In the genomic region with DNA sequence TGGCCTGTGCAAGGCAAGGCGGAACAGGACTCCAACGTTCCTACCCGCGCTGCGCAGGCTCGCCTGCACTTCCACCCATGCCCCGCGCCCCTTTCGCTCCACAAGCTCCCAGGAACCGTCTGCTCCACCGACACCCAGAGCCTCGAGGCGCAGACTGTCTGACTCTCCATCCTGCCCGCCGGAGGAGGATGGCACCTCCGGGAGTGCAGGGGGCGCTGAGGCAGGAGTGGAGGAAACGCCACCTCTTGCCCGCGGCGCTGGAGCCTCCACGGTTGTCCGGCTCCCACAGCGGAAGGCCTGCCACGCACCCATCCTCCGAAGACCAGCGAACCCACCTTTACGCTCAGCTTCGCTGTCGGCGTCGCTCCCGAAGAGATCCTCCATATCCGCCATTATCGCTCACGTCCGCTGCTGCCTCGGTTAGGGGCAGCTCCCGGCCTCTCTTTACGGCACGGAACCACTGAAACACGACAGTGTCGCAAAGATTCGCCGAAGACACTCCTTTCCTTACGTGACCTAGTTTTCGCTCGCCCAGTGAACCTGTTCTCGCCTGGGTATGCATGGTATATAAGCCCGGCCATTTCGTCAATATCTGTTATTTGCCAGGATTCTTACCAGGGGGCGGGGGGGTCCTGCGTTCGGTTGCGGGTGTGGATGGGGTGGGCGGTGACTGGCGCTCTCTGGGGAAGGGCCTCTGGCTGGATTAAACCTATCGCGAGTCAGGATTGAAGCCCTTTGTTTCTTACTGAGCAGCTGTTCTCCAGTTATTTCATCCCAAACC, we compare ENCODE assay signal across 8 cellular contexts. TPM values are rescaled to one million over a fixed set of nuclear protein-coding genes. Genes with fewer than 3 reads are reported as not detected.
A peak's percentile ranks its signal among the peaks of the same experiment; 100 is the strongest.
DNase-seq lines count a peak whose midpoint lies in the region; ATAC-seq and TF ChIP-seq lines count a peak whose summit lies in the region.

A gene (minus strand): TSS at position 426 of the 781 bp plus-strand sequence. CDS start 33 bp downstream, at position 393.

- H4K91ac ChIP-seq in IMR-90 (ENCODE audit: insufficient read depth, low read depth, low read length), result peak within 1 kb of the TSS; percentile 70; the same call in 1 of the 2 replicates

- H3K36me3 ChIP-seq in IMR-90 (ENCODE audit: control insufficient read depth, insufficient read depth, low read length), result no peaks in the 10 kb centered on the region
- H3K36me3 ChIP-seq in OCI-LY7 (ENCODE audit: insufficient read depth, low read length), result peaks cover 23% of the 10 kb centered on the region
- no peaks in the 10 kb centered on the region for H3K36me3 ChIP-seq in mucosa of rectum (ENCODE audit: control insufficient read depth in 2 of 2, insufficient read depth in 2 of 2, low read length in 2 of 2)

- H3K27ac ChIP-seq in IMR-90 (ENCODE audit: insufficient read depth, low read length) (peak within 1 kb of the TSS; percentile 91), OCI-LY7 (ENCODE audit: low read depth, low read length, poor library complexity, severe bottlenecking) (peak within 1 kb of the TSS; percentile 69), mucosa of rectum (ENCODE audit: low read depth in 2 of 2, low read length in 2 of 2) (peak within 1 kb of the TSS; percentile 89)

- TF ChIP-seq RAD21 in IMR-90 (IDR thresholded peaks at IDR 0.05; ENCODE audit: low read length), result peak; percentile 0; the same call in 1 of the 2 replicates

- H2AK5ac ChIP-seq in IMR-90 (ENCODE audit: low read depth, low read length), result peak within 1 kb of the TSS; percentile 5; the same call in 1 of the 2 replicates

- peak within 1 kb of the TSS; percentile 67 for H2AK9ac ChIP-seq in IMR-90 (replicated peaks; ENCODE audit: low read depth, low read length, poor library complexity)

- BruUV-seq in IMR-90 (replicated peaks; lab: Mats Ljungman, UMichigan), result TSS peak; percentile 41
- TSS peak; percentile 90 for BruUV-seq in OCI-LY7 (replicated peaks; lab: Mats Ljungman, UMichigan)

- WGBS in IMR-90 (ENCODE audit: extremely low coverage in 2 of 2, insufficient read length in 1 of 2), 2 experiments, result 0% methylated on average over 38 of the region's 59 CpGs; no CpG with 5 or more reads in 1 of the 2 experiments

- H3K4me1 ChIP-seq in IMR-90 (ENCODE audit: control insufficient read depth, insufficient read depth, low read length), result 0 out of 2 replicates have a peak, but pooled peaks cover 2% of the 10 kb centered on the region
- H3K4me1 ChIP-seq in OCI-LY7 (ENCODE audit: insufficient read depth, low read length, poor library complexity, severe bottlenecking), result peaks cover 11% of the 10 kb centered on the region
- H3K4me1 ChIP-seq in mucosa of rectum (ENCODE audit: control insufficient read depth in 2 of 2, insufficient read depth in 2 of 2, low read length in 2 of 2), result peaks cover 9 to 10% of the 10 kb centered on the region in 2 donors

- H3K4ac ChIP-seq in IMR-90 (ENCODE audit: low read depth, low read length), result peak within 1 kb of the TSS; percentile 91

- H3K56ac ChIP-seq in IMR-90 (ENCODE audit: extremely low read depth, insufficient read depth, low read length), result peak within 1 kb of the TSS; percentile 58

- DNase-seq in DMS153 (lab: John Stamatoyannopoulos, UW) (peak; percentile 80), IMR-90 (peak; percentile 98), OCI-LY7 (ENCODE audit: low spot score) (peak; percentile 99), activated T-cell treated with anti-CD3 and anti-CD28 coated beads for 24 hours (ENCODE audit: low read depth) (peak; percentile 86), epithelial cell of proximal tubule (ENCODE audit: low read depth) (peak; percentile 89)
- DNase-seq in stimulated activated CD8-positive, alpha-beta memory T cell treated with anti-CD3 and anti-CD28 coated beads, Interleukin-4, amount 100 ng/mL, for 48 hours, result peak; percentile 89

- H3K9me1 ChIP-seq in IMR-90 (ENCODE audit: insufficient read depth, low read length), result peaks cover 3% of the 10 kb centered on the region; the same call in 1 of the 2 replicates

- H2AFZ ChIP-seq in IMR-90 (replicated peaks; ENCODE audit: low read length, poor library complexity) (peak within 1 kb of the TSS; percentile 93), OCI-LY7 (ENCODE audit: low read length) (peak within 1 kb of the TSS; percentile 81)

- H3K9me2 ChIP-seq in OCI-LY7 (ENCODE audit: insufficient read depth, low read length), result no peaks in the 10 kb centered on the region

- peak within 1 kb of the TSS; percentile 80 for H3K18ac ChIP-seq in IMR-90 (ENCODE audit: low read depth, low read length)

- H2BK120ac ChIP-seq in IMR-90 (ENCODE audit: low read depth, low read length), result peak within 1 kb of the TSS; percentile 73

- H3K4me3 ChIP-seq in IMR-90 (ENCODE audit: insufficient read depth, low read depth, low read length), result peak within 1 kb of the TSS; percentile 73
- H3K4me3 ChIP-seq in OCI-LY7 (ENCODE audit: low read depth, low read length, poor library complexity, severe bottlenecking), result peak within 1 kb of the TSS; percentile 89
- peak within 1 kb of the TSS; percentile 95 for H3K4me3 ChIP-seq in epithelial cell of proximal tubule (ENCODE audit: low read depth, low read length)
- peak within 1 kb of the TSS; percentile 88 to 89 for H3K4me3 ChIP-seq in mucosa of rectum (ENCODE audit: low read length in 2 of 2)

- dilution Hi-C loops in IMR-90 (cut with HindIII; ENCODE audit: low sequenced_read_pairs, unreplicated experiment), result no loop called here

- peak within 1 kb of the TSS; percentile 66 to 98 for H4K8ac ChIP-seq in IMR-90 (ENCODE audit: low read depth in 2 of 2, low read length in 2 of 2)

- no peaks in the 10 kb centered on the region for H3K27me3 ChIP-seq in IMR-90 (ENCODE audit: control insufficient read depth, insufficient read depth, low read length)
- no peaks in the 10 kb centered on the region for H3K27me3 ChIP-seq in mucosa of rectum (ENCODE audit: control insufficient read depth in 2 of 2, insufficient read depth in 2 of 2, low read length in 2 of 2)

- peak; percentile 86 for TF ChIP-seq POLR2A in IMR-90 (IDR thresholded peaks at IDR 0.05; ENCODE audit: low read depth, low read length)

- H3K9me3 ChIP-seq in IMR-90 (ENCODE audit: control insufficient read depth, insufficient read depth, low read length) (no peaks in the 10 kb centered on the region), OCI-LY7 (ENCODE audit: low read length) (peaks cover 12% of the 10 kb centered on the region; the same call in 1 of the 2 replicates), mucosa of rectum (ENCODE audit: control insufficient read depth in 2 of 2, low read length in 2 of 2) (no peaks in the 10 kb centered on the region)

- H3K9ac ChIP-seq in IMR-90 (ENCODE audit: low read depth, low read length), result peak within 1 kb of the TSS; percentile 89
- peak within 1 kb of the TSS; percentile 78 to 94 for H3K9ac ChIP-seq in mucosa of rectum (ENCODE audit: low read depth in 1 of 2, low read length in 2 of 2)

- TF ChIP-seq CTCF in IMR-90 (conservative IDR thresholded peaks at IDR 0.05; ENCODE audit: low read depth, low read length) (peak; percentile 38), OCI-LY7 (conservative IDR thresholded peaks at IDR 0.05; ENCODE audit: low read length) (peak; percentile 69), epithelial cell of proximal tubule (conservative IDR thresholded peaks at IDR 0.05; ENCODE audit: low read depth, low read length) (peak; percentile 36)

- peak within 1 kb of the TSS; percentile 70 for H4K5ac ChIP-seq in IMR-90 (ENCODE audit: low read depth, low read length)

- H2BK20ac ChIP-seq in IMR-90 (ENCODE audit: low read depth, low read length), result peak within 1 kb of the TSS; percentile 47; the same call in 1 of the 2 replicates

- peaks cover 14 to 47% of the 10 kb centered on the region in 2 experiments for H3K79me1 ChIP-seq in IMR-90 (ENCODE audit: low read depth in 1 of 2, low read length in 2 of 2)

- peak within 1 kb of the TSS; percentile 97 for H3K14ac ChIP-seq in IMR-90 (replicated peaks; ENCODE audit: low read depth, low read length)

- in situ Hi-C loops in IMR-90 (cut with MboI; ENCODE audit: low sequenced_read_pairs), result loop anchor here (10.0 kb wide), 1 partner anchor 243 kb away; no protein-coding TSS in a partner anchor

- ATAC-seq in GM21528 (IDR thresholded peaks at IDR 0.05; ENCODE audit: low FRiP score, unreplicated experiment) (peak; percentile 88), IMR-90 (ENCODE audit: low read depth) (peak; percentile 93)

- H4K20me1 ChIP-seq in IMR-90 (ENCODE audit: insufficient read depth, low read length) (peaks cover 13% of the 10 kb centered on the region; the same call in 1 of the 2 replicates), OCI-LY7 (ENCODE audit: insufficient read depth, low read length) (no peaks in the 10 kb centered on the region)

- POLR2A ChIA-PET in IMR-90 (lab: Charles Lee; ENCODE audit: unreplicated experiment), result interaction anchor here (0.7 kb wide), 1 partner anchor 48 kb away, joined by 3 read pairs; no protein-coding TSS in a partner anchor
- POLR2A ChIA-PET in OCI-LY7 (lab: Charles Lee), result interaction anchor here (0.7 to 1.9 kb wide), 7 partner anchors 10 to 911 kb away, joined by 3 to 9 read pairs (median 4); no protein-coding TSS in a partner anchor

- CTCF ChIA-PET in IMR-90 (lab: Yijun Ruan, JAX) (interaction anchor here (0.6 to 1.0 kb wide), 5 partner anchors 9 to 623 kb away, joined by 3 to 6 read pairs (median 3); no protein-coding TSS in a partner anchor), OCI-LY7 (lab: Charles Lee; ENCODE audit: unreplicated experiment) (interaction anchor here (0.5 to 1.0 kb wide), 3 partner anchors 107 to 271 kb away, joined by 3 to 5 read pairs (median 3); no protein-coding TSS in a partner anchor)

- H3K4me2 ChIP-seq in IMR-90 (ENCODE audit: low read depth, low read length), result peak within 1 kb of the TSS; percentile 93
- H3K4me2 ChIP-seq in OCI-LY7 (ENCODE audit: low read length), result peak within 1 kb of the TSS; percentile 82

- peak within 1 kb of the TSS; percentile 84 for H2BK5ac ChIP-seq in IMR-90 (ENCODE audit: low read depth, low read length, poor library complexity, severe bottlenecking)

- H3K79me2 ChIP-seq in OCI-LY7 (ENCODE audit: insufficient read depth, low read depth, low read length), result peaks cover 50% of the 10 kb centered on the region

- H2BK15ac ChIP-seq in IMR-90 (ENCODE audit: low read depth, low read length), result no peak within 1 kb of the TSS; the same call in 2 of the 3 replicates

- intact Hi-C loops in IMR-90 (cut with micrococcal nuclease) (loop anchor here (2.0 kb wide), 1 partner anchor 47 kb away; a partner anchor contains a TSS), OCI-LY7 (cut with micrococcal nuclease; ENCODE audit: unreplicated experiment) (no loop called here)

- H3K23ac ChIP-seq in IMR-90 (ENCODE audit: low read depth, low read length), result peak within 1 kb of the TSS; percentile 85

TF ChIP-seq in IMR-90, 13 proteins besides CTCF, POLR2A, EP300 and RAD21 (continues in another document):
- TF ChIP-seq RCOR1 (IDR thresholded peaks at IDR 0.05; ENCODE audit: insufficient replicate concordance, low read length), result no peak

RNA-seq across cellular contexts. Expression of the gene that starts here (rescaled TPM):
- total RNA-seq in IMR-90 (2012; rRNA removed) (11.5 and 30.3 TPM in 2 replicates), OCI-LY7 (2022) (27.8 and 34.4 TPM in 2 replicates), epithelial cell of proximal tubule (24.2 and 31.5 TPM in 2 replicates)
- 7.7 and 9.0 TPM in 2 replicates for polyA plus RNA-seq in IMR-90 (2012; rRNA removed)
- polyA plus RNA-seq in IMR-90 (2012; cell fraction: cytosol; rRNA removed), result 1.0 and 2.2 TPM in 2 replicates
- 0.42 and 3.6 TPM in 2 replicates for polyA plus RNA-seq in IMR-90 (2012; cell fraction: nucleus; rRNA removed; ENCODE audit: low replicate concordance)
- 22.0 and 43.0 TPM in 2 replicates for total RNA-seq in OCI-LY7 (2014; rRNA removed; shearing (Covaris generic))

Comparison
In these comparisons a context has a peak if more than half of its experiments do, and no peak if none do; other contexts are left out.
1. Peak in every context shown above with its lines: DNase-seq, ATAC-seq, H3K4me3 ChIP-seq and H3K27ac ChIP-seq.